23 cellular contexts compared by ENCODE assay signal in the genomic region with DNA sequence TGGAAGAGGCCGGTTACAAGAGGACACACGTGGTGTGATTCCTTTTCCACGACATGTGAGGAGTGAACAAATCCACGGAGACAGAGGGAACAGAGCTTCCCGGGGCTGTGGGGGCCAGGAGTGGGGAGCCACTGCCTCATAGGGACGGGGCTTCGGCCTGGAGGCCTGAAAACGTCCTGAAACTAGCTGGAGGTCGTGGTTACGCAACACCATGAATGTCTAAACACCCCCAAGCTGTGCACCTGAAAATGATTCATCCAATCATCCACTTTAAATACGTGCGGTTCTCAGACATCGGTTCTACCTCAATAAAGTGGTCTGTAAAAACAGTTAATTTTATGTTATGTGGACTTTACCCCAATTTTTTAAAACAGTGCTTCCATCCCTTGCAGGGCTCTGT.
"Had no signal": no experiment of that assay in that cellular context is flagged by ENCODE, and none has a peak within 500 bp of the region (broad histone marks: within the 10 kb centered on the region; RNA-seq: fewer than 3 reads in every experiment).

No MANE protein-coding gene starts in this region.

- H3K4me3 ChIP-seq: heart left ventricle, left lung, mucosa of descending colon, pancreas, sigmoid colon, upper lobe of right lung had no signal

- DNase-seq: activated B cell treated with CpG ODN at 0.5 μM for 24 hours; activated CD4-positive, alpha-beta T cell treated with anti-CD3 and anti-CD28 coated beads, Interleukin-2, amount 10 ng/mL, durations not matched to agents 24 days and 14 days; activated CD8-positive, alpha-beta memory T cell treated with anti-CD3 and anti-CD28 coated beads, Interleukin-2, amount 50 U/mL, for 4 hours; activated CD8-positive, alpha-beta T cell treated with anti-CD3 and anti-CD28 coated beads, Interleukin-2, amount 10 ng/mL, durations not matched to agents 7 days and 5 days; activated gamma-delta T cell treated with Interleukin-2 at 50 U/mL for 16 hours; activated naive CD8-positive, alpha-beta T cell treated with anti-CD3 and anti-CD28 coated beads, Interleukin-2, amount 10 ng/mL, durations not matched to agents 7 days and 5 days; activated T-cell treated with anti-CD3 and anti-CD28 coated beads, Interleukin-2, amount 50 U/mL, for 72 hours; left lung; mucosa of descending colon; naive thymus-derived CD4-positive, alpha-beta T cell; pancreas; sigmoid colon; stimulated activated CD4-positive, alpha-beta T cell treated with anti-CD3 and anti-CD28 coated beads, Interleukin-1b, Interleukin-23, amount 100 ng/mL, for 48 hours; stimulated activated naive CD8-positive, alpha-beta T cell treated with anti-CD3 and anti-CD28 coated beads, Interleukin-15, amount 100 ng/mL, for 72 hours; upper lobe of right lung had no signal

- H3K36me3 Mint-ChIP-seq: activated naive CD8-positive, alpha-beta T cell treated with anti-CD3 and anti-CD28 coated beads, Interleukin-2, amount 10 ng/mL, durations not matched to agents 7 days and 5 days; brain; memory B cell; naive thymus-derived CD4-positive, alpha-beta T cell had no signal

- ATAC-seq: activated CD8-positive, alpha-beta T cell treated with anti-CD3 and anti-CD28 coated beads, Interleukin-2, amount 10 ng/mL, durations not matched to agents 7 days and 5 days; activated T-cell treated with anti-CD3 and anti-CD28 coated beads, Interleukin-2, amount 50 U/mL, for 72 hours; heart left ventricle; left lung; mucosa of descending colon; naive thymus-derived CD4-positive, alpha-beta T cell; pancreas; stimulated activated naive CD8-positive, alpha-beta T cell treated with anti-CD3 and anti-CD28 coated beads, Interleukin-15, amount 100 ng/mL, for 72 hours; upper lobe of right lung had no signal

- H3K27me3 ChIP-seq: pancreas, upper lobe of right lung had no signal

- H3K36me3 ChIP-seq: heart left ventricle, left lung, pancreas, sigmoid colon, upper lobe of right lung had no signal

- H3K27me3 Mint-ChIP-seq: activated B cell treated with CpG ODN at 0.5 μM for 24 hours; activated CD4-positive, alpha-beta T cell treated with anti-CD3 and anti-CD28 coated beads, Interleukin-2, amount 10 ng/mL, durations not matched to agents 24 days and 14 days; activated naive CD8-positive, alpha-beta T cell treated with anti-CD3 and anti-CD28 coated beads, Interleukin-2, amount 10 ng/mL, durations not matched to agents 7 days and 5 days had no signal

- H3K4me1 ChIP-seq: left lung, pancreas, sigmoid colon, upper lobe of right lung had no signal

- H3K4me1 Mint-ChIP-seq: activated CD4-positive, alpha-beta T cell treated with anti-CD3 and anti-CD28 coated beads, Interleukin-2, amount 10 ng/mL, durations not matched to agents 24 days and 14 days; activated naive CD8-positive, alpha-beta T cell treated with anti-CD3 and anti-CD28 coated beads, Interleukin-2, amount 10 ng/mL, durations not matched to agents 7 days and 5 days; brain; memory B cell; naive thymus-derived CD4-positive, alpha-beta T cell; stimulated activated naive CD8-positive, alpha-beta T cell treated with anti-CD3 and anti-CD28 coated beads, Interleukin-15, amount 100 ng/mL, for 72 hours had no signal

- FAIRE-seq: frontal cortex, islet of Langerhans, pancreas had no signal

- H3K9me3 ChIP-seq: heart left ventricle, left lung, mucosa of descending colon, pancreas, sigmoid colon, upper lobe of right lung had no signal

- H3K4me3 Mint-ChIP-seq: activated B cell treated with CpG ODN at 0.5 μM for 24 hours; activated CD4-positive, alpha-beta T cell treated with anti-CD3 and anti-CD28 coated beads, Interleukin-2, amount 10 ng/mL, durations not matched to agents 24 days and 14 days; activated CD8-positive, alpha-beta T cell treated with anti-CD3 and anti-CD28 coated beads, Interleukin-2, amount 10 ng/mL, durations not matched to agents 7 days and 5 days; activated naive CD8-positive, alpha-beta T cell treated with anti-CD3 and anti-CD28 coated beads, Interleukin-2, amount 10 ng/mL, durations not matched to agents 7 days and 5 days; activated T-cell treated with anti-CD3 and anti-CD28 coated beads, Interleukin-2, amount 50 U/mL, for 72 hours; brain; dendritic cell treated with granulocyte-macrophage colony-stimulating factor and Interleukin-4, amounts not matched to agents 40 ng/mL and 50 ng/mL, for 4 days; memory B cell; naive thymus-derived CD4-positive, alpha-beta T cell; stimulated activated naive CD8-positive, alpha-beta T cell treated with anti-CD3 and anti-CD28 coated beads, Interleukin-15, amount 100 ng/mL, for 72 hours; T-helper 2 cell treated with Interferon-gamma antibody and Interleukin-4, amounts not matched to agents 5 μg/mL and 100 μg/mL, for 36 hours had no signal

- H3K27ac ChIP-seq: epithelial cell of prostate, heart left ventricle, left lung, pancreas, sigmoid colon, upper lobe of right lung had no signal

- H3K9me3 Mint-ChIP-seq: activated B cell treated with CpG ODN at 0.5 μM for 24 hours; activated CD4-positive, alpha-beta T cell treated with anti-CD3 and anti-CD28 coated beads, Interleukin-2, amount 10 ng/mL, durations not matched to agents 24 days and 14 days; activated naive CD8-positive, alpha-beta T cell treated with anti-CD3 and anti-CD28 coated beads, Interleukin-2, amount 10 ng/mL, durations not matched to agents 7 days and 5 days; activated T-cell treated with anti-CD3 and anti-CD28 coated beads, Interleukin-2, amount 50 U/mL, for 72 hours; brain; dendritic cell treated with granulocyte-macrophage colony-stimulating factor and Interleukin-4, amounts not matched to agents 40 ng/mL and 50 ng/mL, for 4 days; memory B cell; naive thymus-derived CD4-positive, alpha-beta T cell; stimulated activated naive CD8-positive, alpha-beta T cell treated with anti-CD3 and anti-CD28 coated beads, Interleukin-15, amount 100 ng/mL, for 72 hours; T-helper 2 cell treated with Interferon-gamma antibody and Interleukin-4, amounts not matched to agents 5 μg/mL and 100 μg/mL, for 36 hours had no signal
